In the genomic region with DNA sequence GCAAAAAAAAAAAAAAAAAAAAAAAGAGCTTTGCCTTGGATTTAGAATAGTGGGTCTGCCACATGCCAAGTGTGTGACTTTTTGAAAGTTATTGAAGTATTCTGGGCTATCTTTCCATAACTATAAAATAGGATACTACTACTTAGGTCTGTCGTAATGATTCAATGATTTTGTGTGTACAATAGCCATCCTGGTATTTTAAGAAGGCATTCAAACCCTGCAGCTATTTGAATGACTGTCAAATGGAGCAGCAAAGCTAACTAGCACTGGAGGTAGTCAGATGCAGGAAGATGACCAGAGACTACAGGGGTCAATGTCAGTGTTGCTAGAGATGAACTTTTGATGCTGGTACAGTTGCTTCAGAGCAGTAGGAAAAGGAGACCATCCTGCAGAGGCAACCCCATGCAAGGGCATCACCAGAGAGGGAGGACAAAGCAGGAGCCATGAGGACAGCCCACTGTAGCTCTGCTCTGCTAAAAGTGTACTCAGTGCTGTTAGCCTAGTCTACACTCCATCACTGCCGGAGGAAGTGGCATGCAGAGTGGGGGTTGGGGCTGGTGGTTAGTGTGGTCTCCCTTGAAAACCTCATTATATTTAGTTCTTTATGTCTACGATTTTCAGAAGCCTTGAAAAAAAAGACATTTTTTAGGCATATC, we compare ENCODE assay signal across 9 cellular contexts. TPM values are rescaled to one million over a fixed set of nuclear protein-coding genes. Genes with fewer than 3 reads are reported as not detected.
DNase-seq lines count a peak whose midpoint lies in the region; ATAC-seq, FAIRE-seq and TF ChIP-seq lines count a peak whose summit lies in the region.
"Had no signal": no experiment of that assay in that cellular context is flagged by ENCODE, and none has a peak within 500 bp of the region (broad histone marks: within the 10 kb centered on the region; RNA-seq: fewer than 3 reads in every experiment).

No MANE protein-coding gene starts in this region.

- H3K9ac ChIP-seq in astrocyte (ENCODE audit: low read length): no peak overlapping the region

- FAIRE-seq in astrocyte (lab: Jason Lieb, UNC): no peak
- FAIRE-seq: pancreas had no signal

- H3K27ac Mint-ChIP-seq in astrocyte (ENCODE audit: unreplicated experiment): peak overlapping the region; percentile 92

- peaks cover 8% of the 10 kb centered on the region for H3K36me3 Mint-ChIP-seq in astrocyte (ENCODE audit: low read depth, unreplicated experiment)

- no peaks in the 10 kb centered on the region for H3K36me3 ChIP-seq in astrocyte (ENCODE audit: insufficient read depth, low read length)
- H3K36me3 ChIP-seq: pancreas had no signal

- H3K27ac ChIP-seq in astrocyte (ENCODE audit: low read depth, low read length): peak overlapping the region; percentile 73

- no peaks in the 10 kb centered on the region for H3K9me3 ChIP-seq in astrocyte (ENCODE audit: insufficient read depth, low read depth, low read length)
- H3K9me3 ChIP-seq: pancreas had no signal

- peaks cover 5% of the 10 kb centered on the region for H4K20me1 ChIP-seq in astrocyte (ENCODE audit: insufficient read depth, low read length)

- ATAC-seq in GM18867 (IDR thresholded peaks at IDR 0.05; ENCODE audit: unreplicated experiment) (peak; percentile 71), HG02885 (IDR thresholded peaks at IDR 0.05; ENCODE audit: poor library complexity, unreplicated experiment) (peak; percentile 71)

- H3K27me3 ChIP-seq in astrocyte (ENCODE audit: insufficient read depth, low read length): no peaks in the 10 kb centered on the region
- H3K27me3 ChIP-seq: pancreas had no signal

- TF ChIP-seq CTCF in astrocyte (IDR thresholded peaks at IDR 0.05; ENCODE audit: insufficient read depth, low read depth, low read length): no peak

- no peak overlapping the region for H3K4me3 ChIP-seq in astrocyte (ENCODE audit: insufficient read depth, low read depth, low read length)
- H3K4me3 ChIP-seq: pancreas had no signal

- H3K9me3 Mint-ChIP-seq in astrocyte (ENCODE audit: unreplicated experiment): no peaks in the 10 kb centered on the region

- no peak overlapping the region for H2AFZ ChIP-seq in astrocyte (ENCODE audit: low read depth, low read length)

- H3K4me1 ChIP-seq in astrocyte (ENCODE audit: insufficient read depth, low read length): peaks cover 21% of the 10 kb centered on the region

- peaks cover 73% of the 10 kb centered on the region for H3K4me1 Mint-ChIP-seq in astrocyte (ENCODE audit: low read depth, unreplicated experiment)

- no peak overlapping the region for H3K4me2 ChIP-seq in astrocyte (ENCODE audit: low read length)

- H3K27me3 Mint-ChIP-seq in astrocyte (ENCODE audit: low read depth, unreplicated experiment): no peaks in the 10 kb centered on the region

- peak overlapping the region; percentile 46 for H3K4me3 Mint-ChIP-seq in astrocyte (ENCODE audit: unreplicated experiment)

- DNase-seq in T follicular helper cell (ENCODE audit: low read depth) (peak; percentile 64), astrocyte (ENCODE audit: low read depth) (no peak), GM03348 (ENCODE audit: low spot score) (no peak), DMS153 treated with DMSO at 0.1 percent for 48 hours (lab: John Stamatoyannopoulos, UW; ENCODE audit: unreplicated experiment) (no peak), SW480 (ENCODE audit: low spot score) (no peak)
- peak; percentile 51 to 58 for DNase-seq in stimulated activated CD4-positive, alpha-beta T cell treated with anti-CD3 and anti-CD28 coated beads, Interleukin-2, amount 100 ng/mL, for 48 hours

- H3K79me2 ChIP-seq in astrocyte (ENCODE audit: insufficient read depth, low read length): peaks cover 17% of the 10 kb centered on the region

RNA-seq across cellular contexts. Expression of a gene that starts 29.0 kb away (rescaled TPM):
- total RNA-seq in astrocyte: 34.8 and 45.8 TPM in 2 replicates

Comparison
In these comparisons a context has a peak if more than half of its experiments do, and no peak if none do; other contexts are left out.
1. DNase-seq: peak in T follicular helper cell (single experiment) and stimulated activated CD4-positive, alpha-beta T cell treated with anti-CD3 and anti-CD28 coated beads, Interleukin-2, amount 100 ng/mL, for 48 hours (2 of 2); none in astrocyte (single experiment), GM03348 (single experiment), DMS153 treated with DMSO at 0.1 percent for 48 hours (single experiment) and SW480 (single experiment).